12 cellular contexts compared by ENCODE assay signal in the genomic region with DNA sequence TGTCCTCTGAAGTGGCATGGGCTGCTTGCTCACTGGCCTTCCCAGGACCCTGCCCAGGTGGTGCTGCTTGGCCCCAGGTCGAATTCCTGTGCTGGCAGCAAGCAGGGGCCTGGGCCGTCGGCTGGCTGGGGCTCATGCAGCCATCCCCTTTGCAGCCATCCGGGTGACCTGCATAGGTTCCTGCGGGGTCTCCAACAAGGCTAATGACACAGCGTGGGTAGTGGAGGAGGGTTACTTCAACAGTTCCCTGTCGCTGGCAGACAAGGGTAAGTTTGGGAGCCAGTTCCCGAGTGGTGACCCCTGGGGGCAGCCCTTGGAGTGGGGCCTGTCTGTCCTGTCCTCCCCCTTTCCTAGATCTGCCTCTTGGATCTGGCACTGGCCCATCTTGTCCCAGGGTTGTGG. TPM values are rescaled to one million over a fixed set of nuclear protein-coding genes. Genes with fewer than 3 reads are reported as not detected.
A peak's percentile ranks its signal among the peaks of the same experiment; 100 is the strongest.
DNase-seq lines count a peak whose midpoint lies in the region; ATAC-seq, FAIRE-seq and TF ChIP-seq lines count a peak whose summit lies in the region.
"Had no signal": no experiment of that assay in that cellular context is flagged by ENCODE, and none has a peak within 500 bp of the region (broad histone marks: within the 10 kb centered on the region; RNA-seq: fewer than 3 reads in every experiment).

No MANE protein-coding gene starts in this region.

- no peak overlapping the region; the same call in 2 of the 3 replicates for H3K4me3 Mint-ChIP-seq in GM23338
- H3K4me3 Mint-ChIP-seq in astrocyte (ENCODE audit: unreplicated experiment), result no peak overlapping the region
- no peak overlapping the region for H3K4me3 Mint-ChIP-seq in stimulated activated naive B cell treated with anti-CD40 and anti-IgM and Interleukin-4, amounts not matched to agents 10 μg/mL and 1 μg/mL and 100 μg/mL, for 72 hours

- H3K9me3 Mint-ChIP-seq in GM23338, result no peaks in the 10 kb centered on the region; the same call in 2 of the 3 replicates
- no peaks in the 10 kb centered on the region for H3K9me3 Mint-ChIP-seq in astrocyte (ENCODE audit: unreplicated experiment)
- H3K9me3 Mint-ChIP-seq in stimulated activated naive B cell treated with anti-CD40 and anti-IgM and Interleukin-4, amounts not matched to agents 10 μg/mL and 1 μg/mL and 100 μg/mL, for 72 hours, result no peaks in the 10 kb centered on the region

- H2AFZ ChIP-seq in GM23338 (no peak overlapping the region), astrocyte (ENCODE audit: low read depth, low read length) (no peak overlapping the region)

- H3K4me1 ChIP-seq in GM23338 (ENCODE audit: insufficient read depth) (peaks cover 8% of the 10 kb centered on the region; the same call in 1 of the 2 replicates), astrocyte (ENCODE audit: insufficient read depth, low read length) (peaks cover 22% of the 10 kb centered on the region), left lung (peaks cover 25 to 82% of the 10 kb centered on the region in 2 donors)

- ATAC-seq in GM23338, result peak; percentile 7; the same call in 2 of the 3 replicates
- no peak for ATAC-seq in left lung
- no peak for ATAC-seq in stimulated activated naive B cell treated with anti-CD40 and anti-IgM and Interleukin-4, amounts not matched to agents 10 μg/mL and 1 μg/mL and 100 μg/mL, for 72 hours (replicated peaks)
- ATAC-seq in GM18517 (IDR thresholded peaks at IDR 0.05; ENCODE audit: unreplicated experiment), result no peak

- peaks cover 9% of the 10 kb centered on the region for H4K20me1 ChIP-seq in GM23338 (replicated peaks; ENCODE audit: insufficient read depth)
- peaks cover 5% of the 10 kb centered on the region for H4K20me1 ChIP-seq in astrocyte (ENCODE audit: insufficient read depth, low read length)

- TF ChIP-seq CTCF in GM23338 (conservative IDR thresholded peaks at IDR 0.05; ENCODE audit: low read depth in 2 of 2) (no peak), astrocyte (IDR thresholded peaks at IDR 0.05; ENCODE audit: insufficient read depth, low read depth, low read length) (no peak), left lung (IDR thresholded peaks at IDR 0.05) (no peak)

- H3K9ac ChIP-seq in astrocyte (ENCODE audit: low read length), result no peak overlapping the region

- H3K79me2 ChIP-seq in GM23338 (replicated peaks; ENCODE audit: insufficient read depth) (peaks cover 19% of the 10 kb centered on the region), astrocyte (ENCODE audit: insufficient read depth, low read length) (peaks cover 26% of the 10 kb centered on the region)

- no peak overlapping the region for H3K4me3 ChIP-seq in GM23338
- no peak overlapping the region for H3K4me3 ChIP-seq in astrocyte (ENCODE audit: insufficient read depth, low read depth, low read length)
- H3K4me3 ChIP-seq in left lung, result no peak overlapping the region

- no peak overlapping the region for H3K27ac Mint-ChIP-seq in GM23338
- peak overlapping the region; percentile 75 for H3K27ac Mint-ChIP-seq in astrocyte (ENCODE audit: unreplicated experiment)
- peak overlapping the region; percentile 42 for H3K27ac Mint-ChIP-seq in stimulated activated naive B cell treated with anti-CD40 and anti-IgM and Interleukin-4, amounts not matched to agents 10 μg/mL and 1 μg/mL and 100 μg/mL, for 72 hours

- H3K27me3 Mint-ChIP-seq in GM23338 (ENCODE audit: insufficient read depth, low read depth, poor library complexity), result peaks cover 10% of the 10 kb centered on the region
- no peaks in the 10 kb centered on the region for H3K27me3 Mint-ChIP-seq in astrocyte (ENCODE audit: low read depth, unreplicated experiment)
- H3K27me3 Mint-ChIP-seq in stimulated activated naive B cell treated with anti-CD40 and anti-IgM and Interleukin-4, amounts not matched to agents 10 μg/mL and 1 μg/mL and 100 μg/mL, for 72 hours, result no peaks in the 10 kb centered on the region
- H3K27me3 Mint-ChIP-seq: naive B cell had no signal

- H3K36me3 Mint-ChIP-seq in GM23338 (ENCODE audit: low read depth) (peaks cover 21% of the 10 kb centered on the region), astrocyte (ENCODE audit: low read depth, unreplicated experiment) (peaks cover 2% of the 10 kb centered on the region)
- peaks cover 9 to 25% of the 10 kb centered on the region in 2 donors for H3K36me3 Mint-ChIP-seq in stimulated activated naive B cell treated with anti-CD40 and anti-IgM and Interleukin-4, amounts not matched to agents 10 μg/mL and 1 μg/mL and 100 μg/mL, for 72 hours
- H3K36me3 Mint-ChIP-seq: naive B cell had no signal

- H3K9me3 ChIP-seq in astrocyte (ENCODE audit: insufficient read depth, low read depth, low read length), result no peaks in the 10 kb centered on the region
- H3K9me3 ChIP-seq in left lung, result no peaks in the 10 kb centered on the region

- H3K27me3 ChIP-seq in GM23338 (ENCODE audit: insufficient read depth), result no peaks in the 10 kb centered on the region
- H3K27me3 ChIP-seq in astrocyte (ENCODE audit: insufficient read depth, low read length), result no peaks in the 10 kb centered on the region
- H3K27me3 ChIP-seq in left lung, result no peaks in the 10 kb centered on the region

- FAIRE-seq in astrocyte (lab: Jason Lieb, UNC), result no peak
- FAIRE-seq: endometrium had no signal

- H3K27ac ChIP-seq in GM23338 (ENCODE audit: low read depth) (no peak overlapping the region), astrocyte (ENCODE audit: low read depth, low read length) (peak overlapping the region; percentile 70), left lung (peak overlapping the region; percentile 81 to 82)

- no peaks in the 10 kb centered on the region for H3K9me2 ChIP-seq in GM23338 (ENCODE audit: insufficient read depth)

- intact Hi-C loops in left lung (cut with DNase I), result no loop called here

- H3K4me2 ChIP-seq in GM23338, result no peak overlapping the region
- peak overlapping the region; percentile 71 for H3K4me2 ChIP-seq in astrocyte (ENCODE audit: low read length)

- H3K4me1 Mint-ChIP-seq in GM23338 (peaks cover 15% of the 10 kb centered on the region), astrocyte (ENCODE audit: low read depth, unreplicated experiment) (peaks cover 18% of the 10 kb centered on the region)
- peaks cover 20 to 40% of the 10 kb centered on the region in 2 donors for H3K4me1 Mint-ChIP-seq in stimulated activated naive B cell treated with anti-CD40 and anti-IgM and Interleukin-4, amounts not matched to agents 10 μg/mL and 1 μg/mL and 100 μg/mL, for 72 hours

- DNase-seq in GM23338 (ENCODE audit: low spot score) (no peak), astrocyte (ENCODE audit: low read depth) (no peak), left lung (no peak), GM03348 (ENCODE audit: low spot score) (no peak)
- DNase-seq in stimulated activated naive B cell treated with anti-CD40 and anti-IgM and Interleukin-4, amounts not matched to agents 10 μg/mL and 1 μg/mL and 100 μg/mL, for 72 hours, result no peak
- no peak for DNase-seq in effector CD8-positive, alpha-beta T cell (lab: John Stamatoyannopoulos, UW)
- DNase-seq in NK-92 treated with Interleukin-12 subunit alpha and Interleukin-12 subunit beta, amount 100 ng/mL, for 24 hours (lab: John Stamatoyannopoulos, UW), result no peak
- DNase-seq: Kasumi-1, naive B cell, OCI-M1 had no signal

- H3F3A ChIP-seq in GM23338 (replicated peaks; ENCODE audit: low read depth), result 0 out of 2 replicates have a peak, but pooled peaks cover under 1% of the 10 kb centered on the region

- H3K36me3 ChIP-seq in GM23338 (ENCODE audit: insufficient read depth) (no peaks in the 10 kb centered on the region; the same call in 1 of the 2 replicates), astrocyte (ENCODE audit: insufficient read depth, low read length) (peaks cover 2% of the 10 kb centered on the region), left lung (peaks cover 0 to 39% of the 10 kb centered on the region in 2 donors)

TF ChIP-seq in GM23338, 12 proteins besides CTCF, POLR2A, EP300 and RAD21 (continues in another document):
- TF ChIP-seq POLR2AphosphoS5 (IDR thresholded peaks at IDR 0.05; ENCODE audit: low read depth) (peak; percentile 17; the same call in 1 of the 2 replicates), EZH2phosphoT487 (IDR thresholded peaks at IDR 0.05; ENCODE audit: unreplicated experiment) (no peak), STAT1 (IDR thresholded peaks at IDR 0.05; ENCODE audit: unreplicated experiment) (no peak), JUNB (IDR thresholded peaks at IDR 0.05; ENCODE audit: unreplicated experiment) (no peak), CREB1 (CRISPR knock-in tag; IDR thresholded peaks at IDR 0.05; ENCODE audit: low read depth) (no peak)

RNA-seq across cellular contexts. Expression of a gene that starts 6.1 kb away (rescaled TPM):
- total RNA-seq in GM23338 (2014; rRNA removed; shearing (Covaris generic)), result 160 and 177 TPM in 2 replicates
- polyA plus RNA-seq in GM23338 (2016; fragmentation: Nextera tagmentation; extraction: Ambion mirVana), result 162 and 166 TPM in 2 replicates
- 56.4 and 64.5 TPM in 2 replicates for total RNA-seq in astrocyte
- 10 to 100 TPM; 71.5 to 79.8 TPM for total RNA-seq in left lung

RNA-seq across cellular contexts. Expression of a gene that starts 7.3 kb away (rescaled TPM):
- 33.9 and 63.8 TPM in 2 replicates for total RNA-seq in GM23338 (2014; rRNA removed; shearing (Covaris generic))
- 33.5 and 36.6 TPM in 2 replicates for polyA plus RNA-seq in GM23338 (2016; fragmentation: Nextera tagmentation; extraction: Ambion mirVana)
- total RNA-seq in astrocyte (13.9 and 14.2 TPM in 2 replicates), left lung (10 to 100 TPM; 63.6 to 77.3 TPM)

RNA-seq across cellular contexts. Expression of a gene that starts 22.4 kb away (rescaled TPM):
- 50.3 and 58.5 TPM in 2 replicates for total RNA-seq in GM23338 (2014; rRNA removed; shearing (Covaris generic))
- polyA plus RNA-seq in GM23338 (2016; fragmentation: Nextera tagmentation; extraction: Ambion mirVana), result 25.8 and 41.7 TPM in 2 replicates
- total RNA-seq in astrocyte (31.1 and 34.0 TPM in 2 replicates), left lung (10 to 100 TPM; 22.3 to 30.5 TPM)

RNA-seq across cellular contexts. Expression of a gene that starts 34.0 kb away (rescaled TPM):
- total RNA-seq in GM23338 (2014; rRNA removed; shearing (Covaris generic)), result 53.7 and 68.8 TPM in 2 replicates
- polyA plus RNA-seq in GM23338 (2016; fragmentation: Nextera tagmentation; extraction: Ambion mirVana), result 44.5 and 48.8 TPM in 2 replicates
- 34.4 and 35.4 TPM in 2 replicates for total RNA-seq in astrocyte
- total RNA-seq in left lung, result 10 to 100 TPM; 25.6 to 26.8 TPM
